1 cellular context compared by ENCODE assay signal in the genomic region with DNA sequence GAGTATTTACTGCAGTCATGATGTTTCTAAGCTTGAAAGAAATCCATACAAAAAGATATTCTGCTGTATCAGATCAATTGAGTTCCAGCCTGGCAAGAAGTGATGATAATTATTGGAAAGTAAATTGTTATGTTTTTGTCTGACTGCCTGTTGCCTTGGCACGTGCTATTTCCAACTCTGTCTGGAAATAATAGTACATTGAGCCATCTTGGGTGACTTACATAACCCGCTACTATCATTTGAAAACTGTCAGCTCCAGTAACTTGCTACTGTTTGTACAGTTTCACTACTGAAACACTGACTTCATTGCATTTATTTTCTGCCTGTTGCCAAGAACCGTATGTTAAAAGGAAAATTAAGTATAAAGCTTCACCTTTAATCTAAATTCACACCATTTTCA.
TF ChIP-seq lines count a peak whose summit lies in the region.

No MANE protein-coding gene starts in this region.

TF ChIP-seq in GM23338, 12 proteins besides CTCF, POLR2A, EP300 and RAD21 (continued from another document):
- TF ChIP-seq ZNF462 (CRISPR knock-in tag; IDR thresholded peaks at IDR 0.05) (no peak), NANOG (IDR thresholded peaks at IDR 0.05; ENCODE audit: borderline replicate concordance) (no peak), JUNB (IDR thresholded peaks at IDR 0.05; ENCODE audit: unreplicated experiment) (no peak), EZH2phosphoT487 (IDR thresholded peaks at IDR 0.05; ENCODE audit: unreplicated experiment) (no peak), ZNF114 (CRISPR knock-in tag; IDR thresholded peaks at IDR 0.05) (no peak), CREB1 (CRISPR knock-in tag; IDR thresholded peaks at IDR 0.05; ENCODE audit: low read depth) (no peak), ETS1 (IDR thresholded peaks at IDR 0.05) (no peak)
- TF ChIP-seq, protein P1, sequence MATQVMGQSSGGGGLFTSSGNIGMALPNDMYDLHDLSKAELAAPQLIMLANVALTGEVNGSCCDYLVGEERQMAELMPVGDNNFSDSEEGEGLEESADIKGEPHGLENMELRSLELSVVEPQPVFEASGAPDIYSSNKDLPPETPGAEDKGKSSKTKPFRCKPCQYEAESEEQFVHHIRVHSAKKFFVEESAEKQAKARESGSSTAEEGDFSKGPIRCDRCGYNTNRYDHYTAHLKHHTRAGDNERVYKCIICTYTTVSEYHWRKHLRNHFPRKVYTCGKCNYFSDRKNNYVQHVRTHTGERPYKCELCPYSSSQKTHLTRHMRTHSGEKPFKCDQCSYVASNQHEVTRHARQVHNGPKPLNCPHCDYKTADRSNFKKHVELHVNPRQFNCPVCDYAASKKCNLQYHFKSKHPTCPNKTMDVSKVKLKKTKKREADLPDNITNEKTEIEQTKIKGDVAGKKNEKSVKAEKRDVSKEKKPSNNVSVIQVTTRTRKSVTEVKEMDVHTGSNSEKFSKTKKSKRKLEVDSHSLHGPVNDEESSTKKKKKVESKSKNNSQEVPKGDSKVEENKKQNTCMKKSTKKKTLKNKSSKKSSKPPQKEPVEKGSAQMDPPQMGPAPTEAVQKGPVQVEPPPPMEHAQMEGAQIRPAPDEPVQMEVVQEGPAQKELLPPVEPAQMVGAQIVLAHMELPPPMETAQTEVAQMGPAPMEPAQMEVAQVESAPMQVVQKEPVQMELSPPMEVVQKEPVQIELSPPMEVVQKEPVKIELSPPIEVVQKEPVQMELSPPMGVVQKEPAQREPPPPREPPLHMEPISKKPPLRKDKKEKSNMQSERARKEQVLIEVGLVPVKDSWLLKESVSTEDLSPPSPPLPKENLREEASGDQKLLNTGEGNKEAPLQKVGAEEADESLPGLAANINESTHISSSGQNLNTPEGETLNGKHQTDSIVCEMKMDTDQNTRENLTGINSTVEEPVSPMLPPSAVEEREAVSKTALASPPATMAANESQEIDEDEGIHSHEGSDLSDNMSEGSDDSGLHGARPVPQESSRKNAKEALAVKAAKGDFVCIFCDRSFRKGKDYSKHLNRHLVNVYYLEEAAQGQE (IDR thresholded peaks at IDR 0.05; ENCODE audit: unreplicated experiment) = no peak
